10 cellular contexts compared by ENCODE assay signal in the genomic region with DNA sequence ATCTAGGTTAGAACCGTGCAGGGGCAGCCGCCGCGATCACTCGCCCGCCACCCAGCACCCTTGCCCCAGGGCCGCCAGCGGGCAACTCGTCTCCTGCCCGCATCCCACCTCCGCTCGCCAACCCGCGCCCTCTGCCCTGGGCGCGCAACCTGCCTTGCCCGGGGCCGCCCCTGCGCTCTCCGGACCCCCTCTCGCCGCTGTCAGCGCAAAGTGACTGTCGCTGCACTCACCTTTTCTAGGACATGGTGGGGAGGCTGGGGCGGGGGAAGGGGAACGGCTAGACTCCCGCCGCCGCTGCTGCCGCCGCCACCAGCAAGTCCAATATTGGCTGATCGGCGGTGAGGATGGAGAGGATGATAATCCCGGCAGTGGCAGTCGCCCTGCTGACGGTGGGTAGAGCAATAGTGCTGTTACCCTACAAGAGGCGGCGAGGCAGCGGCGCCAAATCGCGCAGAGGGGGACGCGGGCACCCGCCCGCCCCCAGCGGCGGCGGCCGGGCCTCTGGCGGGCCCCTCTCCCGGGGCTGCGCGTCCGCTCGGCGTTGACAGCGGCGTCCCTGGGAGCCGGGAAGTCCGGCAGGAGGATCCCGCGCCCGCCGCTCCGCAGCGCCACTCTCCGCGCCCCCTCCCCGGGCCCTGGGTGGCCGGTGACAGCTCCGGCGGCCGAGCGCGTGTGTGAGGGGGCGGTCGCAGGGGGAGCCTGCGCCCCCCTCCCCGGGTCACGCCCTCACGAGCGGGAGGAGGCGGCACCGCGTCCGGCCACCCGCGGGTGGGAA. TPM values are rescaled to one million over a fixed set of nuclear protein-coding genes. Genes with fewer than 3 reads are reported as not detected.
DNase-seq lines count a peak whose midpoint lies in the region; ATAC-seq, FAIRE-seq and TF ChIP-seq lines count a peak whose summit lies in the region.
"Had no signal": no experiment of that assay in that cellular context is flagged by ENCODE, and none has a peak within 500 bp of the region (broad histone marks: within the 10 kb centered on the region; RNA-seq: fewer than 3 reads in every experiment).

No MANE protein-coding gene starts in this region.

- DNase-seq in NCI-H2171 treated with DMSO at 0.1 percent for 48 hours (lab: John Stamatoyannopoulos, UW) = peak; percentile 4
- DNase-seq in NCI-H2171 (lab: John Stamatoyannopoulos, UW) = no peak
- DNase-seq in activated CD4-positive, alpha-beta T cell treated with anti-CD3 and anti-CD28 coated beads, Interleukin-2, amount 50 U/mL, for 1 hour = peak; percentile 59
- DNase-seq in ecto neural progenitor cell (ENCODE audit: low spot score) = peak; percentile 68
- DNase-seq in mesothelial cell of epicardium (ENCODE audit: low spot score in 2 of 2, unreplicated experiment in 2 of 2) = peak in 1 of 2 experiments; percentile 48
- peak; percentile 14 for DNase-seq in stimulated activated CD8-positive, alpha-beta memory T cell treated with anti-CD3 and anti-CD28 coated beads, Interleukin-15, amount 100 ng/mL, for 1 hour (ENCODE audit: low read depth)
- no peak for DNase-seq in RCC 7860 (ENCODE audit: low spot score)
- DNase-seq: DND-41 had no signal

- H3K27ac Mint-ChIP-seq in mesothelial cell of epicardium = no peak overlapping the region

- no peaks in the 10 kb centered on the region for H3K9me3 Mint-ChIP-seq in mesothelial cell of epicardium

- TF ChIP-seq CTCF in mesothelial cell of epicardium (IDR thresholded peaks at IDR 0.05; ENCODE audit: unreplicated experiment) = no peak

- H3K36me3 Mint-ChIP-seq in mesothelial cell of epicardium = no peaks in the 10 kb centered on the region

- no peak for ATAC-seq in GM19455 (IDR thresholded peaks at IDR 0.05; ENCODE audit: unreplicated experiment)
- ATAC-seq: foreskin keratinocyte had no signal

- no peak for FAIRE-seq in RCC 7860 (lab: Jason Lieb, UNC)

- H3K4me3 Mint-ChIP-seq in mesothelial cell of epicardium = peak overlapping the region; percentile 97

- peaks cover 85% of the 10 kb centered on the region for H3K27me3 Mint-ChIP-seq in mesothelial cell of epicardium (ENCODE audit: low read depth)

- peaks cover 22% of the 10 kb centered on the region for H3K4me1 Mint-ChIP-seq in mesothelial cell of epicardium

RNA-seq across cellular contexts. Expression of a gene that starts 2.3 kb away (rescaled TPM):
- total RNA-seq in mesothelial cell of epicardium = 4.0 to 5.3 TPM (median 5.2 TPM) in 3 replicates

Comparison
In these comparisons a context has a peak if more than half of its experiments do, and no peak if none do; other contexts are left out.
1. DNase-seq: peak in NCI-H2171 treated with DMSO at 0.1 percent for 48 hours (single experiment), activated CD4-positive, alpha-beta T cell treated with anti-CD3 and anti-CD28 coated beads, Interleukin-2, amount 50 U/mL, for 1 hour (single experiment), ecto neural progenitor cell (single experiment) and stimulated activated CD8-positive, alpha-beta memory T cell treated with anti-CD3 and anti-CD28 coated beads, Interleukin-15, amount 100 ng/mL, for 1 hour (single experiment); none in NCI-H2171 (single experiment) and RCC 7860 (single experiment).